Comparison of ENCODE assay signal across 10 cellular contexts in genomic region chr15:69973102-69973714, GRCh38.
DNase-seq lines count a peak whose midpoint lies in the region; ATAC-seq, FAIRE-seq and TF ChIP-seq lines count a peak whose summit lies in the region.
"Had no signal": no experiment of that assay in that cellular context is flagged by ENCODE, and none has a peak within 500 bp of the region (broad histone marks: within the 10 kb centered on the region; RNA-seq: fewer than 3 reads in every experiment).

No MANE protein-coding gene starts in this region.

- H3K36me3 ChIP-seq in HEK293 (ENCODE audit: control insufficient read depth in 2 of 2, insufficient read depth in 1 of 2, low read length in 2 of 2) (no peaks in the 10 kb centered on the region), pancreas (no peaks in the 10 kb centered on the region), ascending aorta (no peaks in the 10 kb centered on the region), BE2C (no peaks in the 10 kb centered on the region)

- H3K4me3 ChIP-seq in HEK293 (ENCODE audit: low read depth, low read length): no peak overlapping the region
- H3K4me3 ChIP-seq in pancreas: no peak overlapping the region
- H3K4me3 ChIP-seq in ascending aorta: no peak overlapping the region
- no peak overlapping the region for H3K4me3 ChIP-seq in BE2C (ENCODE audit: low read depth, low read length)

- H3K9me3 ChIP-seq in HEK293 (ENCODE audit: control insufficient read depth, insufficient read depth, low read depth, low read length) (no peaks in the 10 kb centered on the region), pancreas (no peaks in the 10 kb centered on the region), ascending aorta (no peaks in the 10 kb centered on the region), BE2C (no peaks in the 10 kb centered on the region)

- 35% methylated on average over 6 of the region's 6 CpGs for WGBS in pancreas, 2 donors

- no peaks in the 10 kb centered on the region for H3K27me3 ChIP-seq in pancreas
- H3K27me3 ChIP-seq in ascending aorta: no peaks in the 10 kb centered on the region
- no peaks in the 10 kb centered on the region for H3K27me3 ChIP-seq in BE2C

- H3K4me1 ChIP-seq in HEK293 (ENCODE audit: control insufficient read depth, insufficient read depth, low read length) (no peaks in the 10 kb centered on the region), pancreas (no peaks in the 10 kb centered on the region), ascending aorta (no peaks in the 10 kb centered on the region), BE2C (no peaks in the 10 kb centered on the region; the same call in 1 of the 2 replicates)

- in situ Hi-C loops in T47D (cut with HindIII; ENCODE audit: low pct_unique_long_range_greater_than_20kb, low sequenced_read_pairs): no loop called here

- H3K27ac ChIP-seq in HEK293 (ENCODE audit: extremely low read depth, low read depth, low read length) (no peak overlapping the region), pancreas (no peak overlapping the region), ascending aorta (no peak overlapping the region)

- FAIRE-seq in pancreas (lab: Jason Lieb, UNC): no peak

- intact Hi-C loops in pancreas (cut with DNase I): no loop called here
- intact Hi-C loops in ascending aorta (cut with DNase I): no loop called here
- intact Hi-C loops in sciatic nerve (cut with DNase I): no loop called here

- POLR2A ChIA-PET in HEK293 (lab: Yijun Ruan, JAX): no interaction called here

- CTCF ChIA-PET in HEK293 (lab: Yijun Ruan, JAX): no interaction called here

- peak; percentile 44 for DNase-seq in NCI-H460 (ENCODE audit: extremely low read depth, low read depth)
- DNase-seq in T47D (ENCODE audit: low read depth in 1 of 2, low spot score in 1 of 2): peak; percentile 73 to 91
- DNase-seq in pancreas: peak in 1 of 6 donors; percentile 33
- DNase-seq in ascending aorta (ENCODE audit: low spot score in 2 of 2): no peak
- no peak for DNase-seq in sciatic nerve (ENCODE audit: low spot score)
- DNase-seq in BE2C: no peak
- DNase-seq: effector CD4-positive, alpha-beta T cell; SHP77 had no signal

- ATAC-seq in pancreas (peak in 3 of 4 donors; percentile 56 to 79 (median 77)), GM21390 (IDR thresholded peaks at IDR 0.05; ENCODE audit: unreplicated experiment) (no peak), sciatic nerve (no peak)

- TF ChIP-seq CTCF in HEK293 (tag by site-specific recombination; IDR thresholded peaks at IDR 0.05) (no peak), pancreas (IDR thresholded peaks at IDR 0.05) (no peak), ascending aorta (IDR thresholded peaks at IDR 0.05) (no peak), BE2C (IDR thresholded peaks at IDR 0.05; ENCODE audit: low read depth, low read length) (no peak)

TF ChIP-seq in HEK293, 187 proteins besides CTCF, POLR2A, EP300 and RAD21:
- TF ChIP-seq HOXD13 (CRISPR knock-in tag; IDR thresholded peaks at IDR 0.05; ENCODE audit: borderline replicate concordance) (0 out of 2 replicates have a peak, but pooled peaks have one; percentile 15), PBX3 (CRISPR knock-in tag; IDR thresholded peaks at IDR 0.05) (0 out of 2 replicates have a peak, but pooled peaks have one; percentile 35), ZNF555 (tag by site-specific recombination; conservative IDR thresholded peaks at IDR 0.05) (no peak), REST (tag by site-specific recombination; IDR thresholded peaks at IDR 0.05) (peak; percentile 98), ZNF10 (tag by site-specific recombination; IDR thresholded peaks at IDR 0.05) (no peak), ZNF776 (tag by site-specific recombination; IDR thresholded peaks at IDR 0.05; ENCODE audit: borderline replicate concordance) (no peak)

Comparison
In these comparisons a context has a peak if more than half of its experiments do, and no peak if none do; other contexts are left out.
1. DNase-seq: peak in NCI-H460 (single experiment) and T47D (2 of 2); none in ascending aorta (0 of 2), sciatic nerve (single experiment) and BE2C (single experiment).
2. ATAC-seq: peak in pancreas (3 of 4); none in GM21390 (single experiment) and sciatic nerve (single experiment).